In the genomic region with DNA sequence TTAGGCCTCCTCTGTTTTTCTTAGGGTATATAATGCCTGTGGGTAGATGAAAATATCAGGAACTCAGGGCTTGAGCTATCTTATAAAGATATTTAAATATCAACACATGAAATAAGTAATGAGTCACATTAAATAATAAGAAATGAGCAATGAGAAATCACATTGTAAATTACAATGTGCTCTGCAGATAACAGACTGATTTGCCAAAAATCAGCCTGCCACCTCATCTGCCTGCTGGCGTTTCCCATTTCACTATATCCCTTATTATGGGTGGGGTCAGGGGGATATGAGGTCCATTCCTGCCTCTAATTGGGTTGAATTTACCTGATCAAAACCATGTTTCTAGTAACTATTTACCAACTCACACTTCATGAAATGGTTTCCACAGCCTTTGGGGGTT, we compare ENCODE assay signal across 1 cellular context.
TF ChIP-seq lines count a peak whose summit lies in the region.

No MANE protein-coding gene starts in this region.

TF ChIP-seq in GM23338, 12 proteins besides CTCF, POLR2A, EP300 and RAD21 (continued from another document):
- TF ChIP-seq, protein P1, sequence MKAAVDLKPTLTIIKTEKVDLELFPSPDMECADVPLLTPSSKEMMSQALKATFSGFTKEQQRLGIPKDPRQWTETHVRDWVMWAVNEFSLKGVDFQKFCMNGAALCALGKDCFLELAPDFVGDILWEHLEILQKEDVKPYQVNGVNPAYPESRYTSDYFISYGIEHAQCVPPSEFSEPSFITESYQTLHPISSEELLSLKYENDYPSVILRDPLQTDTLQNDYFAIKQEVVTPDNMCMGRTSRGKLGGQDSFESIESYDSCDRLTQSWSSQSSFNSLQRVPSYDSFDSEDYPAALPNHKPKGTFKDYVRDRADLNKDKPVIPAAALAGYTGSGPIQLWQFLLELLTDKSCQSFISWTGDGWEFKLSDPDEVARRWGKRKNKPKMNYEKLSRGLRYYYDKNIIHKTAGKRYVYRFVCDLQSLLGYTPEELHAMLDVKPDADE (IDR thresholded peaks at IDR 0.05): no peak
TF ChIP-seq in GM23338: peak in this region for 0.
